29 cellular contexts compared by ENCODE assay signal in genomic region chr13:106467406-106468122, GRCh38.
DNase-seq lines count a peak whose midpoint lies in the region; ATAC-seq and TF ChIP-seq lines count a peak whose summit lies in the region.
"Had no signal": no experiment of that assay in that cellular context is flagged by ENCODE, and none has a peak within 500 bp of the region (broad histone marks: within the 10 kb centered on the region; RNA-seq: fewer than 3 reads in every experiment).

No MANE protein-coding gene starts in this region.

- H3K56ac ChIP-seq in mesendoderm (ENCODE audit: low read length), result no peak overlapping the region

- no peak overlapping the region for H3K4me3 ChIP-seq in H7 (ENCODE audit: insufficient read depth, low read depth, low read length)
- H3K4me3 ChIP-seq in choroid plexus epithelial cell (ENCODE audit: low read depth, low read length), result no peak overlapping the region
- no peak overlapping the region for H3K4me3 ChIP-seq in mesendoderm (ENCODE audit: low read length)
- no peak overlapping the region for H3K4me3 ChIP-seq in suprapubic skin
- H3K4me3 ChIP-seq: A549, vagina had no signal

- H3K27ac Mint-ChIP-seq in naive thymus-derived CD8-positive, alpha-beta T cell, result no peak overlapping the region
- H3K27ac Mint-ChIP-seq in mesothelial cell of epicardium, result no peak overlapping the region
- H3K27ac Mint-ChIP-seq: activated naive CD8-positive, alpha-beta T cell treated with anti-CD3 and anti-CD28 coated beads for 36 hours; stimulated activated memory B cell treated with anti-CD40 and anti-IgM and Interleukin-4, amounts not matched to agents 10 μg/mL and 1 μg/mL and 100 μg/mL, for 72 hours had no signal

- H3K36me3 ChIP-seq in H7 (replicated peaks; ENCODE audit: control insufficient read depth, insufficient read depth, low read length) (no peaks in the 10 kb centered on the region), mesendoderm (ENCODE audit: control insufficient read depth, insufficient read depth, low read length) (no peaks in the 10 kb centered on the region), suprapubic skin (no peaks in the 10 kb centered on the region)
- H3K36me3 ChIP-seq: vagina, WERI-Rb-1 had no signal

- no peaks in the 10 kb centered on the region for H3K79me2 ChIP-seq in mesendoderm (ENCODE audit: control insufficient read depth, insufficient read depth, low read length)

- no CpG with 5 or more reads among the region's 10 CpGs for WGBS in mesendoderm (ENCODE audit: extremely low coverage, insufficient coverage, low lambda C conversion rate)
- 84% methylated on average over 10 of the region's 10 CpGs for whole genome bisulfite sequencing in suprapubic skin

- H3K4me1 Mint-ChIP-seq in naive thymus-derived CD8-positive, alpha-beta T cell, result peaks cover 0 to 3% (median 0%) of the 10 kb centered on the region in 4 donors
- H3K4me1 Mint-ChIP-seq in mesothelial cell of epicardium, result peaks cover 28% of the 10 kb centered on the region
- H3K4me1 Mint-ChIP-seq: activated naive CD8-positive, alpha-beta T cell treated with anti-CD3 and anti-CD28 coated beads for 36 hours; central memory CD8-positive, alpha-beta T cell had no signal

- intact Hi-C loops in sciatic nerve (cut with DNase I), result no loop called here

- H3K4me3 Mint-ChIP-seq in naive thymus-derived CD8-positive, alpha-beta T cell, result no peak overlapping the region
- H3K4me3 Mint-ChIP-seq in mesothelial cell of epicardium, result no peak overlapping the region
- H3K4me3 Mint-ChIP-seq: activated naive CD8-positive, alpha-beta T cell treated with anti-CD3 and anti-CD28 coated beads for 36 hours; central memory CD8-positive, alpha-beta T cell; stimulated activated memory B cell treated with anti-CD40 and anti-IgM and Interleukin-4, amounts not matched to agents 10 μg/mL and 1 μg/mL and 100 μg/mL, for 72 hours had no signal

- H3K4me1 ChIP-seq in mesendoderm (ENCODE audit: control insufficient read depth, low read depth, low read length) (peaks cover 8% of the 10 kb centered on the region), suprapubic skin (peaks cover 14% of the 10 kb centered on the region)
- H3K4me1 ChIP-seq: vagina had no signal

- no peaks in the 10 kb centered on the region for H3K79me1 ChIP-seq in mesendoderm (ENCODE audit: low read length)

- H3K9me3 ChIP-seq in suprapubic skin, result no peaks in the 10 kb centered on the region
- H3K9me3 ChIP-seq: A549, vagina had no signal

- H3K4me2 ChIP-seq in mesendoderm (ENCODE audit: low read length), result no peak overlapping the region
- H3K4me2 ChIP-seq: A549 had no signal

- H3K23ac ChIP-seq in mesendoderm (ENCODE audit: low read length), result no peak overlapping the region

- no peaks in the 10 kb centered on the region for H3K27me3 ChIP-seq in H7 (ENCODE audit: control insufficient read depth, insufficient read depth, low read length)
- H3K27me3 ChIP-seq in mesendoderm (ENCODE audit: insufficient read depth, low read length, poor library complexity), result no peaks in the 10 kb centered on the region
- peaks cover 3% of the 10 kb centered on the region for H3K27me3 ChIP-seq in suprapubic skin
- H3K27me3 ChIP-seq: vagina had no signal

- no peak overlapping the region for H3K4ac ChIP-seq in mesendoderm (ENCODE audit: low read depth, low read length)

- H3K9me3 Mint-ChIP-seq in naive thymus-derived CD8-positive, alpha-beta T cell, result no peaks in the 10 kb centered on the region
- H3K9me3 Mint-ChIP-seq in mesothelial cell of epicardium, result peaks cover 6% of the 10 kb centered on the region
- H3K9me3 Mint-ChIP-seq: activated naive CD8-positive, alpha-beta T cell treated with anti-CD3 and anti-CD28 coated beads for 36 hours; central memory CD8-positive, alpha-beta T cell; stimulated activated memory B cell treated with anti-CD40 and anti-IgM and Interleukin-4, amounts not matched to agents 10 μg/mL and 1 μg/mL and 100 μg/mL, for 72 hours had no signal

- no peak for TF ChIP-seq EP300 in suprapubic skin (IDR thresholded peaks at IDR 0.05)

- ATAC-seq in sciatic nerve (peak; percentile 57), HG03565 (IDR thresholded peaks at IDR 0.05; ENCODE audit: unreplicated experiment) (no peak)
- ATAC-seq in naive thymus-derived CD8-positive, alpha-beta T cell, result no peak
- ATAC-seq: A549; HCT116; stimulated activated memory B cell treated with anti-CD40 and anti-IgM and Interleukin-4, amounts not matched to agents 10 μg/mL and 1 μg/mL and 100 μg/mL, for 72 hours had no signal

- no peak overlapping the region for H3K18ac ChIP-seq in mesendoderm (ENCODE audit: low read length)

- H4K5ac ChIP-seq in mesendoderm (ENCODE audit: low read length), result no peak overlapping the region

- no peak overlapping the region for H2AK5ac ChIP-seq in mesendoderm (ENCODE audit: low read length)

- H2BK120ac ChIP-seq in mesendoderm (ENCODE audit: low read depth, low read length), result no peak overlapping the region

- TF ChIP-seq POLR2A in suprapubic skin (IDR thresholded peaks at IDR 0.05), result no peak

- no peak overlapping the region for H3K9ac ChIP-seq in mesendoderm (ENCODE audit: low read length)

- peaks cover 2 to 20% (median 6%) of the 10 kb centered on the region in 5 donors for H3K27me3 Mint-ChIP-seq in naive thymus-derived CD8-positive, alpha-beta T cell
- peaks cover 5% of the 10 kb centered on the region for H3K27me3 Mint-ChIP-seq in mesothelial cell of epicardium (ENCODE audit: low read depth)
- H3K27me3 Mint-ChIP-seq: stimulated activated memory B cell treated with anti-CD40 and anti-IgM and Interleukin-4, amounts not matched to agents 10 μg/mL and 1 μg/mL and 100 μg/mL, for 72 hours had no signal

- no peak overlapping the region for H3K27ac ChIP-seq in mesendoderm (ENCODE audit: low read depth, low read length)
- H3K27ac ChIP-seq in suprapubic skin, result no peak overlapping the region
- H3K27ac ChIP-seq: A549, vagina, WERI-Rb-1 had no signal

- no peak overlapping the region for H4K8ac ChIP-seq in mesendoderm (ENCODE audit: low read depth, low read length)

- peak; percentile 39 for DNase-seq in H7
- DNase-seq in choroid plexus epithelial cell (ENCODE audit: low read depth), result peak; percentile 39
- peak; percentile 29 for DNase-seq in mesendoderm
- DNase-seq in sciatic nerve (ENCODE audit: low spot score), result no peak
- no peak for DNase-seq in suprapubic skin (ENCODE audit: low spot score in 2 of 2)
- no peak for DNase-seq in naive thymus-derived CD8-positive, alpha-beta T cell
- DNase-seq in mesothelial cell of epicardium (ENCODE audit: low spot score in 2 of 2, unreplicated experiment in 2 of 2), result no peak
- DNase-seq: activated CD4-positive, alpha-beta T cell treated with anti-CD3 and anti-CD28 coated beads for 48 hours; activated effector memory CD4-positive, alpha-beta T cell treated with anti-CD3 and anti-CD28 coated beads, Interleukin-2, amount 50 U/mL, for 16 hours; activated naive CD8-positive, alpha-beta T cell treated with anti-CD3 and anti-CD28 coated beads for 36 hours; activated T-cell treated with anti-CD3 and anti-CD28 coated beads, Interleukin-2, amount 50 U/mL, for 1 hour; DMS153; glutamatergic neuron; NCI-H1092 treated with DMSO at 0.1 percent for 48 hours; NCI-H1930; NCI-H345; NCI-H748 treated with DMSO at 0.1 percent for 48 hours; SIG-M5; stimulated activated CD4-positive, alpha-beta T cell treated with anti-CD3 and anti-CD28 coated beads, Interleukin-12 subunit alpha, Interleukin-12 subunit beta, amount 100 ng/mL, for 4 hours; stimulated activated CD4-positive, alpha-beta T cell treated with anti-CD3 and anti-CD28 coated beads, Interleukin-4, amount 100 ng/mL, for 1 hour; SW 1271; T1000; WERI-Rb-1 had no signal

- no peaks in the 10 kb centered on the region for H3K36me3 Mint-ChIP-seq in naive thymus-derived CD8-positive, alpha-beta T cell
- H3K36me3 Mint-ChIP-seq in mesothelial cell of epicardium, result peaks cover 4% of the 10 kb centered on the region
- H3K36me3 Mint-ChIP-seq: activated naive CD8-positive, alpha-beta T cell treated with anti-CD3 and anti-CD28 coated beads for 36 hours; stimulated activated memory B cell treated with anti-CD40 and anti-IgM and Interleukin-4, amounts not matched to agents 10 μg/mL and 1 μg/mL and 100 μg/mL, for 72 hours had no signal

- no peak overlapping the region for H2BK5ac ChIP-seq in mesendoderm (ENCODE audit: low read length)

- no peak for TF ChIP-seq CTCF in choroid plexus epithelial cell (conservative IDR thresholded peaks at IDR 0.05; ENCODE audit: low read depth, low read length)
- TF ChIP-seq CTCF in suprapubic skin (IDR thresholded peaks at IDR 0.05), result no peak
- TF ChIP-seq CTCF in mesothelial cell of epicardium (IDR thresholded peaks at IDR 0.05; ENCODE audit: unreplicated experiment), result no peak

- POLR2A ChIA-PET in naive thymus-derived CD8-positive, alpha-beta T cell (lab: Charles Lee), result no interaction called here

- H2BK15ac ChIP-seq in mesendoderm (replicated peaks; ENCODE audit: low read depth), result no peak overlapping the region

Comparison
In these comparisons a context has a peak if more than half of its experiments do, and no peak if none do; other contexts are left out.
1. DNase-seq: peak in H7 (single experiment), choroid plexus epithelial cell (single experiment) and mesendoderm (single experiment); none in sciatic nerve (single experiment), suprapubic skin (0 of 2), naive thymus-derived CD8-positive, alpha-beta T cell (0 of 10) and mesothelial cell of epicardium (0 of 2).